Comparison of ENCODE assay signal across 8 cellular contexts in the genomic region with DNA sequence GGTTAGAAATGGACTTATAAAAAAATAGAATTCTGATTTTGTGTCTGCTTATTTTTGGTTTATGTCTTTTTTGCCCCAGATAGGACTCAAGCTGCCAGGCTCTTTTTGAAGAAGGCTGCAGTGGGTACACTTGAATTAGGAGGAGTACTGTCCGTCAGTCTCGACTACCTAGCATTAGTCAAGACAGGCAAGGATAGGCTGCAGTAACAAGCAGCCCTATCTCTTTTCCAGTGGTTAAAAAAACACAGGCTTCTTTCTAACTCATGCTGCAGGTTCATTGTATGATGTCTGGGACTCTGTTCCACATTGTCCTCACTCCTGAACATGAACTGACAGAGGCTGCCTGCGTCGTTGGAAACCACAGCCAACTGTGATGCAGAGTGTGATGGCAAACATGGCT. TPM values are rescaled to one million over a fixed set of nuclear protein-coding genes. Genes with fewer than 3 reads are reported as not detected.
"Had no signal": no experiment of that assay in that cellular context is flagged by ENCODE, and none has a peak within 500 bp of the region (broad histone marks: within the 10 kb centered on the region; RNA-seq: fewer than 3 reads in every experiment).

No MANE protein-coding gene starts in this region.

- DNase-seq: IMR-90, KBM-7, KG1 had no signal

- H3K9ac ChIP-seq: KMS-11 had no signal

- H3K4me2 ChIP-seq: KMS-11 had no signal

- FAIRE-seq: HTR-8/SVneo had no signal

- H3K27ac ChIP-seq: HL-60, KMS-11 had no signal

RNA-seq across cellular contexts. Expression of gene C16orf46, which starts 8.0 kb away (rescaled TPM):
- total RNA-seq: HT1080 had no signal
- polyA plus RNA-seq: IgD-negative memory B cell had no signal
